In the genomic region with DNA sequence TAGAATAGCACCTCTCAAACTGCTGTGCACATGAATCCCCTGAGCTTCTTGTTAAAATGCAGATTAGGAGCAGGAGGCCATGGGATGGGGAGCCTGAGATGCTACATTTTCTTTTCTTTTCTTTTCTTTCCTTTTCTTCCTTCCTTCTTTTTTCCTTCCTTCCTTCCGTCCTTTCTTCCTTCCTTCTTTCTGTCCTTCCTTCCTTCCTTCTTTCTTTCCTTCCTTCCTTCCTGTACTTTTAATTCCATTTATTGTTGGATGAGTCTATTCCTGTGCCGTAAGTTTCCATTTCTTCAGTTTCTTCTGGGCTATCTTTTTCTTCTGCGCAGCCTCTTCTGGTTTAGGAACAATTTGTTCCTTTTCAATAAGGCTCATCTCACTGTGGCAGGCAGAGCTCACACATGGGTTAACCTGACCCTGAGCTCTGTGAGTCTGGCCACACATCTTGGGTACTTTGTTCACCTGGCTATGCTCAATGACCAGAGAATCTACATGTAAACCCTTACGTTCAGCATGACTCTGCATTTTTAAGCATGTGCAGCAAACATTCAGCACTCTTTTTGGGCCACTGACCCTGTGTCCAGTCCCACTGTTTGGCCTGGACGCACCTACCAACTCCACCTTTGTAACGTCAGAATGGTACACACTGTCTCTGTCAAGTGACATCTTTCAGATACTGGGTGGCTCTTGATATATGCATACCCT, we compare ENCODE assay signal across 22 cellular contexts.
"Had no signal": no experiment of that assay in that cellular context is flagged by ENCODE, and none has a peak within 500 bp of the region (broad histone marks: within the 10 kb centered on the region; RNA-seq: fewer than 3 reads in every experiment).

No MANE protein-coding gene starts in this region.

- H3K4me3 Mint-ChIP-seq: naive thymus-derived CD4-positive, alpha-beta T cell; nephron progenitor cell; stimulated activated naive B cell treated with anti-CD40 and anti-IgM and Interleukin-4, amounts not matched to agents 10 μg/mL and 1 μg/mL and 100 μg/mL, for 72 hours; stimulated activated naive CD8-positive, alpha-beta T cell treated with anti-CD3 and anti-CD28 coated beads, Interleukin-15, amount 100 ng/mL, for 72 hours had no signal

- ATAC-seq: esophagus mucosa; gastrocnemius medialis; left lobe of liver; naive thymus-derived CD4-positive, alpha-beta T cell; psoas muscle; sciatic nerve; stimulated activated naive B cell treated with anti-CD40 and anti-IgM and Interleukin-4, amounts not matched to agents 10 μg/mL and 1 μg/mL and 100 μg/mL, for 72 hours; stimulated activated naive CD8-positive, alpha-beta T cell treated with anti-CD3 and anti-CD28 coated beads, Interleukin-15, amount 100 ng/mL, for 72 hours; upper lobe of right lung had no signal

- FAIRE-seq: endometrium had no signal

- H3K27ac ChIP-seq: gastrocnemius medialis, psoas muscle, spleen, testis, tibial nerve, upper lobe of right lung, vagina had no signal

- H3K4me3 ChIP-seq: gastrocnemius medialis, psoas muscle, spleen, testis, tibial nerve, upper lobe of right lung, vagina had no signal

- H3K9me3 Mint-ChIP-seq: nephron progenitor cell; stimulated activated naive B cell treated with anti-CD40 and anti-IgM and Interleukin-4, amounts not matched to agents 10 μg/mL and 1 μg/mL and 100 μg/mL, for 72 hours; stimulated activated naive CD8-positive, alpha-beta T cell treated with anti-CD3 and anti-CD28 coated beads, Interleukin-15, amount 100 ng/mL, for 72 hours had no signal

- DNase-seq: effector memory CD4-positive, alpha-beta T cell; gastrocnemius medialis; islet precursor cell; mammary epithelial cell; naive thymus-derived CD4-positive, alpha-beta T cell; nephron progenitor cell; psoas muscle; retina; spleen; stimulated activated CD4-positive, alpha-beta T cell treated with anti-CD3 and anti-CD28 coated beads, Interleukin-15, amount 100 ng/mL, for 24 hours; stimulated activated CD4-positive, alpha-beta T cell treated with anti-CD3 and anti-CD28 coated beads, Interleukin-1b, Interleukin-23, amount 100 ng/mL, for 48 hours; stimulated activated CD4-positive, alpha-beta T cell treated with anti-CD3 and anti-CD28 coated beads, Interleukin-4, amount 100 ng/mL, for 4 hours; stimulated activated naive B cell treated with anti-CD40 and anti-IgM and Interleukin-4, amounts not matched to agents 10 μg/mL and 1 μg/mL and 100 μg/mL, for 72 hours; stimulated activated naive CD8-positive, alpha-beta T cell treated with anti-CD3 and anti-CD28 coated beads, Interleukin-15, amount 100 ng/mL, for 72 hours; testis; upper lobe of right lung had no signal

- H3K4me1 Mint-ChIP-seq: nephron progenitor cell; stimulated activated naive B cell treated with anti-CD40 and anti-IgM and Interleukin-4, amounts not matched to agents 10 μg/mL and 1 μg/mL and 100 μg/mL, for 72 hours; stimulated activated naive CD8-positive, alpha-beta T cell treated with anti-CD3 and anti-CD28 coated beads, Interleukin-15, amount 100 ng/mL, for 72 hours had no signal

- H3K4me1 ChIP-seq: gastrocnemius medialis, psoas muscle, spleen, testis, tibial nerve, upper lobe of right lung, vagina had no signal

- H3K27ac Mint-ChIP-seq: naive thymus-derived CD4-positive, alpha-beta T cell; nephron progenitor cell; stimulated activated naive B cell treated with anti-CD40 and anti-IgM and Interleukin-4, amounts not matched to agents 10 μg/mL and 1 μg/mL and 100 μg/mL, for 72 hours; stimulated activated naive CD8-positive, alpha-beta T cell treated with anti-CD3 and anti-CD28 coated beads, Interleukin-15, amount 100 ng/mL, for 72 hours had no signal

- H3K36me3 Mint-ChIP-seq: naive thymus-derived CD4-positive, alpha-beta T cell; stimulated activated naive B cell treated with anti-CD40 and anti-IgM and Interleukin-4, amounts not matched to agents 10 μg/mL and 1 μg/mL and 100 μg/mL, for 72 hours had no signal

- H3K36me3 ChIP-seq: gastrocnemius medialis, spleen, tibial nerve, upper lobe of right lung, vagina had no signal

- H3K9me3 ChIP-seq: gastrocnemius medialis, psoas muscle, spleen, testis, tibial nerve, upper lobe of right lung, vagina had no signal
